In the genomic region with DNA sequence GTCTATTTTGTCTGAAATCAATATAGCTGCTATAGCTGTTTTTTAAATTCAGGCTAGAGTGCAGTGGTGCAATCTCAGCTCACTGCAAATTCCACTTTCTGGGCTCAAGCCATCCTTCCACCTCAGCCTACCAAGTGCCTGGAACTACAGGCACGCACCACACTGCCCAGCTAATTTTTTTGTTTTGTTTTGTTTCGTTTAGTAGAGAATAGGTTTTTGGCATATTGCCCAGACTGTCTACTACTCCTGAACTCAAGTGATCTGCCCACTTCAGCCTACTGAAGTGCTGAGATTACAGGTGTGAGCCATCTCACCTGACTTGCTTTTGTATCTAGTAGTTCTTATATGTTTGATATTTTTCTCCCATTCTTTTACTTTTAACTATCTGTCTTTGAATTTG, we compare ENCODE assay signal across 21 cellular contexts.
DNase-seq lines count a peak whose midpoint lies in the region; ATAC-seq and TF ChIP-seq lines count a peak whose summit lies in the region.
"Had no signal": no experiment of that assay in that cellular context is flagged by ENCODE, and none has a peak within 500 bp of the region (broad histone marks: within the 10 kb centered on the region; RNA-seq: fewer than 3 reads in every experiment).

No MANE protein-coding gene starts in this region.

- no peaks in the 10 kb centered on the region for H3K4me1 ChIP-seq in lung (ENCODE audit: control insufficient read depth in 2 of 2, insufficient read depth in 2 of 2, low read length in 2 of 2)
- H3K4me1 ChIP-seq: foreskin keratinocyte, parathyroid adenoma, transverse colon had no signal

- ATAC-seq in lung (ENCODE audit: insufficient read depth, low FRiP score) = no peak
- no peak for ATAC-seq in activated T-cell treated with anti-CD3 and anti-CD28 coated beads, Interleukin-2, amount 50 U/mL, for 72 hours (replicated peaks in 1 of 2)
- ATAC-seq: foreskin keratinocyte; natural killer cell; stimulated activated naive CD8-positive, alpha-beta T cell treated with anti-CD3 and anti-CD28 coated beads, Interleukin-15, Interleukin-2, amounts not matched to agents 100 U/mL and 50 U/mL, for 24 hours had no signal

- WGBS in lung, 2 donors = 28 to 57% methylated on average over 2 of the region's 2 CpGs

- H3K4me3 Mint-ChIP-seq in activated T-cell treated with anti-CD3 and anti-CD28 coated beads, Interleukin-2, amount 50 U/mL, for 72 hours = no peak overlapping the region
- H3K4me3 Mint-ChIP-seq: H9, natural killer cell had no signal

- H3K27ac ChIP-seq in lung (ENCODE audit: low read depth in 1 of 2, low read length in 1 of 2) = no peak overlapping the region
- H3K27ac ChIP-seq: dorsolateral prefrontal cortex, epithelial cell of prostate, foreskin keratinocyte, parathyroid adenoma, transverse colon had no signal

- H3K4me3 ChIP-seq in lung (no peak overlapping the region), H7 (ENCODE audit: insufficient read depth, low read depth, low read length) (no peak overlapping the region)
- H3K4me3 ChIP-seq: dorsolateral prefrontal cortex, transverse colon had no signal

- H3K27me3 Mint-ChIP-seq in activated T-cell treated with anti-CD3 and anti-CD28 coated beads, Interleukin-2, amount 50 U/mL, for 72 hours (ENCODE audit: low read depth) = no peaks in the 10 kb centered on the region

- DNase-seq in NCI-H1105 (lab: John Stamatoyannopoulos, UW) (peak; percentile 90), NCI-H2107 treated with DMSO at 0.1 percent for 48 hours (lab: John Stamatoyannopoulos, UW; ENCODE audit: unreplicated experiment) (peak; percentile 50), NCI-H748 (lab: John Stamatoyannopoulos, UW; ENCODE audit: unreplicated experiment) (peak; percentile 98), lung (ENCODE audit: low spot score) (peak; percentile 35), H7 (no peak)
- no peak for DNase-seq in activated T-cell treated with anti-CD3 and anti-CD28 coated beads, Interleukin-2, amount 50 U/mL, for 72 hours
- DNase-seq in stimulated activated CD4-positive, alpha-beta T cell treated with anti-CD3 and anti-CD28 coated beads, Interleukin-4, amount 100 ng/mL, for 4 hours = no peak
- DNase-seq: activated CD4-positive, alpha-beta T cell treated with anti-CD3 and anti-CD28 coated beads, Interleukin-2, amount 50 U/mL, for 4 hours; amniotic stem cell; caudate nucleus; dorsolateral prefrontal cortex; foreskin keratinocyte; H9; natural killer cell; NCI-H446 treated with DMSO at 0.1 percent for 48 hours; OCI-M1; stimulated activated CD4-positive, alpha-beta T cell treated with anti-CD3 and anti-CD28 coated beads, Interleukin-1b, Interleukin-23, amount 100 ng/mL, for 48 hours; stimulated activated naive CD8-positive, alpha-beta T cell treated with anti-CD3 and anti-CD28 coated beads, Interleukin-15, Interleukin-2, amounts not matched to agents 100 U/mL and 50 U/mL, for 24 hours; transverse colon had no signal

- H3K36me3 ChIP-seq in lung (ENCODE audit: control insufficient read depth in 2 of 2, insufficient read depth in 2 of 2, low read length in 2 of 2) = no peaks in the 10 kb centered on the region
- no peaks in the 10 kb centered on the region for H3K36me3 ChIP-seq in H7 (replicated peaks; ENCODE audit: control insufficient read depth, insufficient read depth, low read length)
- H3K36me3 ChIP-seq: transverse colon had no signal

- H3K27ac Mint-ChIP-seq in activated T-cell treated with anti-CD3 and anti-CD28 coated beads, Interleukin-2, amount 50 U/mL, for 72 hours = no peak overlapping the region
- H3K27ac Mint-ChIP-seq: H9, natural killer cell had no signal

- H3K9me3 Mint-ChIP-seq in activated T-cell treated with anti-CD3 and anti-CD28 coated beads, Interleukin-2, amount 50 U/mL, for 72 hours = peaks cover 2% of the 10 kb centered on the region in 2 donors
- H3K9me3 Mint-ChIP-seq: H9 had no signal

- H3K36me3 Mint-ChIP-seq in activated T-cell treated with anti-CD3 and anti-CD28 coated beads, Interleukin-2, amount 50 U/mL, for 72 hours (ENCODE audit: insufficient read depth in 2 of 2) = no peaks in the 10 kb centered on the region
- H3K36me3 Mint-ChIP-seq: natural killer cell had no signal

- H3K27me3 ChIP-seq in lung (ENCODE audit: control insufficient read depth, insufficient read depth) = no peaks in the 10 kb centered on the region
- no peaks in the 10 kb centered on the region for H3K27me3 ChIP-seq in H7 (ENCODE audit: control insufficient read depth, insufficient read depth, low read length)
- H3K27me3 ChIP-seq: dorsolateral prefrontal cortex, foreskin keratinocyte, transverse colon had no signal

- H3K9me3 ChIP-seq in lung (ENCODE audit: control insufficient read depth in 2 of 2, insufficient read depth in 1 of 2, low read length in 1 of 2) = no peaks in the 10 kb centered on the region
- H3K9me3 ChIP-seq: transverse colon had no signal

- no peaks in the 10 kb centered on the region for H3K4me1 Mint-ChIP-seq in activated T-cell treated with anti-CD3 and anti-CD28 coated beads, Interleukin-2, amount 50 U/mL, for 72 hours (ENCODE audit: low read depth)
- H3K4me1 Mint-ChIP-seq: H9, natural killer cell had no signal

- TF ChIP-seq CTCF in lung (IDR thresholded peaks at IDR 0.05; ENCODE audit: control extremely low read depth, extremely low read depth) = no peak

Comparison
In these comparisons a context has a peak if more than half of its experiments do, and no peak if none do; other contexts are left out.
1. DNase-seq: peak in NCI-H1105 (single experiment), NCI-H2107 treated with DMSO at 0.1 percent for 48 hours (single experiment), NCI-H748 (single experiment) and lung (single experiment); none in activated T-cell treated with anti-CD3 and anti-CD28 coated beads, Interleukin-2, amount 50 U/mL, for 72 hours (0 of 2), stimulated activated CD4-positive, alpha-beta T cell treated with anti-CD3 and anti-CD28 coated beads, Interleukin-4, amount 100 ng/mL, for 4 hours (0 of 2) and H7 (single experiment).